11 cellular contexts compared by ENCODE assay signal in genomic region chr2:226995625-226996041, GRCh38.
DNase-seq lines count a peak whose midpoint lies in the region; ATAC-seq and TF ChIP-seq lines count a peak whose summit lies in the region.
"Had no signal": no experiment of that assay in that cellular context is flagged by ENCODE, and none has a peak within 500 bp of the region (broad histone marks: within the 10 kb centered on the region; RNA-seq: fewer than 3 reads in every experiment).

No MANE protein-coding gene starts in this region.

- no peaks in the 10 kb centered on the region for H3K27me3 Mint-ChIP-seq in T-helper 17 cell

- H3K27ac Mint-ChIP-seq in T-helper 17 cell = peak overlapping the region; percentile 24

- TF ChIP-seq CTCF in transverse colon (IDR thresholded peaks at IDR 0.05) = no peak

- intact Hi-C loops in left cardiac atrium (cut with DNase I) = no loop called here
- intact Hi-C loops in transverse colon (cut with DNase I; ENCODE audit: low total_unique reads) = no loop called here

- H3K27me3 ChIP-seq in transverse colon = no peaks in the 10 kb centered on the region
- H3K27me3 ChIP-seq: ovary had no signal

- TF ChIP-seq POLR2A in transverse colon (IDR thresholded peaks at IDR 0.05) = no peak

- WGBS in transverse colon (ENCODE audit: low coverage in 1 of 2), 2 donors = 67% methylated on average over 15 of the region's 15 CpGs; no CpG with 5 or more reads in 1 of the 2 donors

- TF ChIP-seq EP300 in transverse colon (IDR thresholded peaks at IDR 0.05; ENCODE audit: low read depth) = no peak

- DNase-seq in activated T-cell treated with anti-CD3 and anti-CD28 coated beads for 48 hours (ENCODE audit: low read depth) (peak; percentile 56), activated T-cell treated with anti-CD3 and anti-CD28 coated beads for 4 hours (no peak), T-helper 17 cell (no peak), left cardiac atrium (peak; percentile 74), transverse colon (peak; percentile 13), OCI-M2 (lab: John Stamatoyannopoulos, UW; ENCODE audit: unreplicated experiment) (no peak), NCI-H2171 treated with DMSO at 0.1 percent for 48 hours (lab: John Stamatoyannopoulos, UW) (no peak)
- DNase-seq: DND-41 had no signal

- in situ Hi-C loops in transverse colon (cut with MboI; ENCODE audit: low pct_ligation_motif_present in 1 of 4, low pct_unique_long_range_greater_than_20kb in 1 of 4, low sequenced_read_pairs in 3 of 4) = loop anchor here in 3 of 4 donors (25.0 kb wide), 3 partner anchors 183 to 1333 kb away; no protein-coding TSS in a partner anchor

- H3K4me3 ChIP-seq in transverse colon = no peak overlapping the region
- H3K4me3 ChIP-seq: ovary had no signal

- peaks cover 12% of the 10 kb centered on the region for H3K36me3 Mint-ChIP-seq in T-helper 17 cell (ENCODE audit: low read depth)

- H3K27ac ChIP-seq in transverse colon = no peak overlapping the region
- H3K27ac ChIP-seq: KMS-11, ovary had no signal

- no peaks in the 10 kb centered on the region for H3K4me1 ChIP-seq in transverse colon

- H3K9me3 ChIP-seq in T-helper 17 cell (ENCODE audit: control insufficient read depth, low read length, poor library complexity, severe bottlenecking) (no peaks in the 10 kb centered on the region), transverse colon (no peaks in the 10 kb centered on the region)
- H3K9me3 ChIP-seq: ovary had no signal

- ATAC-seq in T-helper 17 cell (no peak), left cardiac atrium (peak; percentile 70 to 80), GM21786 (IDR thresholded peaks at IDR 0.05; ENCODE audit: unreplicated experiment) (no peak)

- peaks cover 3% of the 10 kb centered on the region for H3K4me1 Mint-ChIP-seq in T-helper 17 cell

- no peaks in the 10 kb centered on the region for H3K36me3 ChIP-seq in transverse colon
- H3K36me3 ChIP-seq: ovary had no signal

- H3K4me3 Mint-ChIP-seq in T-helper 17 cell = no peak overlapping the region

Comparison
In these comparisons a context has a peak if more than half of its experiments do, and no peak if none do; other contexts are left out.
1. DNase-seq: peak in activated T-cell treated with anti-CD3 and anti-CD28 coated beads for 48 hours (single experiment), left cardiac atrium (single experiment) and transverse colon (single experiment); none in activated T-cell treated with anti-CD3 and anti-CD28 coated beads for 4 hours (single experiment), T-helper 17 cell (0 of 3), OCI-M2 (single experiment) and NCI-H2171 treated with DMSO at 0.1 percent for 48 hours (single experiment).
2. ATAC-seq: peak in left cardiac atrium (2 of 2); none in T-helper 17 cell (single experiment) and GM21786 (single experiment).